25 cellular contexts compared by ENCODE assay signal in the genomic region with DNA sequence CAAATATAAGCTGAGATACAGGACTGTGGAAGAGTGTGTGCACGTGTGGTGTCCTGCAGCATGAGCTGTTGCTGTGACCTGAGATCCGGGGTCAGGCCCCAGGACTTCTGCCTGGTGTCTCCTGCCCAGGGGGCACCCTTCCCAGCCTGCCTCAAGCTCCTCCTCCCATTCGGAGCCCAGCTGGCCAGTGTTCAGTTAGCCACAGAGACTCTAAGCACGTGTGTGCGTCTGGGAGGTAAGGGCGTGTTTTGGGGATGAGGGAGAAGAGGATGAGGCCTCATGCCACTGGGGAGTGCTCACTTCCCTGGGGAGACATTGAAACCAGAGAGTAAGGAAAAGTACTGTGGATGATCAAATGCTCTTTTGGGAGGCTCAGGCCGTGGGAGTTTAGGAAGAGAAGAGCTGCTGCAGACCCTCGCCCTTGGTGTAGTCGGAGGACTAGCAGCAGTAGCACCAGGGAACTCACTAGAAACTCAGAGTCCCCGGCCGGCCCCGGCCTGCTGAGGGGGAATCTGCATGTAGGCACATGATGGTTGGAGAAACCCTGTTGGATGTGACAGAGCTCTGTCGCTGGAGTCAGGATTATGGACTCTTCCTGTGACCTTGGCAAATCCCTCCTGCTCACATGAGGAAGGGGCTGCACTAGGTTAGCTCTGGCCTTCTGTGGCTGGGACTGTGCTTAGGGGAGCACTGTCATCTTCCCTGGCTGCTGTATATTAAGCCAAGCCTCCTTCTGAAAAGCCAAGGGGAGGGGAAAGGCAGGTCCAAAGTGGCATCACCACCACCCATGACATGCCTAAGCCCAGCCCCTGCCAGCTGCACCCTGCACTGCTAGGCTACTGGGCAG.
DNase-seq lines count a peak whose midpoint lies in the region; ATAC-seq, FAIRE-seq and TF ChIP-seq lines count a peak whose summit lies in the region.
"Had no signal": no experiment of that assay in that cellular context is flagged by ENCODE, and none has a peak within 500 bp of the region (broad histone marks: within the 10 kb centered on the region; RNA-seq: fewer than 3 reads in every experiment).

No MANE protein-coding gene starts in this region.

- H3K9me3 ChIP-seq in H9 (ENCODE audit: control insufficient read depth, low read depth, low read length): no peaks in the 10 kb centered on the region
- H3K9me3 ChIP-seq in HepG2 (ENCODE audit: low read length): no peaks in the 10 kb centered on the region
- H3K9me3 ChIP-seq in gastrocnemius medialis: no peaks in the 10 kb centered on the region
- H3K9me3 ChIP-seq: heart left ventricle, SK-N-SH, vagina had no signal

- H3K9me3 Mint-ChIP-seq in H9: no peaks in the 10 kb centered on the region
- H3K9me3 Mint-ChIP-seq: activated T-helper 1 cell treated with anti-CD3 and anti-CD28 coated beads, Interleukin-12 subunit alpha, Interleukin-12 subunit beta, Interleukin-2, Interleukin-4 antibody, amounts not matched to agents 30 ng/mL and 10 ng/mL and 1 ng/mL, durations not matched to agents 14 hours and 24 hours and 36 hours; nephron progenitor cell had no signal

- FAIRE-seq in HepG2 (lab: Jason Lieb, UNC): no peak
- FAIRE-seq: GM12891 had no signal

- H3K4me3 Mint-ChIP-seq in H9: no peak overlapping the region
- H3K4me3 Mint-ChIP-seq: activated CD8-positive, alpha-beta memory T cell treated with anti-CD3 and anti-CD28 coated beads, Interleukin-2, amount 10 ng/mL, durations not matched to agents 7 days and 5 days; activated naive CD8-positive, alpha-beta T cell; activated T-helper 1 cell treated with anti-CD3 and anti-CD28 coated beads, Interleukin-12 subunit alpha, Interleukin-12 subunit beta, Interleukin-2, Interleukin-4 antibody, amounts not matched to agents 30 ng/mL and 10 ng/mL and 1 ng/mL, durations not matched to agents 14 hours and 24 hours and 36 hours; nephron progenitor cell had no signal

- no peak overlapping the region for H3K18ac ChIP-seq in H9 (ENCODE audit: insufficient read length, low read depth, low read length)

- H3K79me1 ChIP-seq in H9 (ENCODE audit: insufficient read depth, low read depth, low read length, poor library complexity, severe bottlenecking): no peaks in the 10 kb centered on the region

- H3K4me2 ChIP-seq in H9 (ENCODE audit: insufficient read depth, insufficient read length, low read length): no peak overlapping the region
- no peak overlapping the region for H3K4me2 ChIP-seq in HepG2 (ENCODE audit: low read depth, low read length)
- H3K4me2 ChIP-seq: SK-N-SH had no signal

- H3K14ac ChIP-seq in H9 (ENCODE audit: insufficient read depth, low read length): no peak overlapping the region; the same call in 1 of the 2 replicates

- no CpG with 5 or more reads among the region's 13 CpGs for WGBS in H9 (ENCODE audit: extremely low coverage, insufficient read length, low lambda C conversion rate)
- WGBS in HepG2 (ENCODE audit: low lambda C conversion rate): 57% methylated on average over 13 of the region's 13 CpGs

- H4K5ac ChIP-seq in H9 (ENCODE audit: insufficient read length, low read depth, low read length): no peak overlapping the region

- no peaks in the 10 kb centered on the region for H3K79me2 ChIP-seq in H9 (ENCODE audit: insufficient read depth, low read length)
- no peaks in the 10 kb centered on the region for H3K79me2 ChIP-seq in HepG2 (ENCODE audit: insufficient read depth, low read length)

- H3K27ac Mint-ChIP-seq in H9: peak overlapping the region in 2 of 3 experiments; percentile 17 to 68; a peak in 1 of 7 replicates
- H3K27ac Mint-ChIP-seq: activated CD8-positive, alpha-beta memory T cell treated with anti-CD3 and anti-CD28 coated beads, Interleukin-2, amount 10 ng/mL, durations not matched to agents 7 days and 5 days; activated naive CD8-positive, alpha-beta T cell; activated T-helper 1 cell treated with anti-CD3 and anti-CD28 coated beads, Interleukin-12 subunit alpha, Interleukin-12 subunit beta, Interleukin-2, Interleukin-4 antibody, amounts not matched to agents 30 ng/mL and 10 ng/mL and 1 ng/mL, durations not matched to agents 14 hours and 24 hours and 36 hours; nephron progenitor cell had no signal

- POLR2A ChIA-PET in HepG2 (lab: Yijun Ruan, JAX): no interaction called here

- ATAC-seq in HepG2 (peak; percentile 13; the same call in 1 of the 3 replicates), gastrocnemius medialis (peak; percentile 9 to 35)
- ATAC-seq: activated CD8-positive, alpha-beta memory T cell treated with anti-CD3 and anti-CD28 coated beads, Interleukin-2, amount 10 ng/mL, durations not matched to agents 7 days and 5 days; HCT116; left lobe of liver had no signal

- no peak for DNase-seq in H9
- no peak for DNase-seq in HepG2 (ENCODE audit: low spot score)
- DNase-seq in gastrocnemius medialis: peak; percentile 46 to 84
- no peak for DNase-seq in activated CD4-positive, alpha-beta T cell treated with anti-CD3 and anti-CD28 coated beads for 1 hour
- DNase-seq in activated T-cell treated with anti-CD3 and anti-CD28 coated beads, Interleukin-2, amount 50 U/mL, for 48 hours: no peak
- DNase-seq in activated naive CD4-positive, alpha-beta T cell (lab: John Stamatoyannopoulos, UW): no peak
- DNase-seq in stimulated activated CD8-positive, alpha-beta memory T cell treated with anti-CD3 and anti-CD28 coated beads, Interleukin-4, amount 100 ng/mL, for 48 hours: no peak
- DNase-seq: activated CD4-positive, alpha-beta T cell treated with anti-CD3 and anti-CD28 coated beads for 48 hours; activated CD8-positive, alpha-beta memory T cell treated with anti-CD3 and anti-CD28 coated beads, Interleukin-2, amount 10 ng/mL, durations not matched to agents 7 days and 5 days; effector CD4-positive, alpha-beta T cell; erythroblast; NCI-H187; nephron progenitor cell; RPMI8226; SK-N-SH; T-helper 2 cell had no signal

- H2BK20ac ChIP-seq in H9 (ENCODE audit: low read depth, low read length, poor library complexity, severe bottlenecking): no peak overlapping the region

- H3K27me3 ChIP-seq in H9 (ENCODE audit: insufficient read depth, low read length) (no peaks in the 10 kb centered on the region), HepG2 (ENCODE audit: control insufficient read depth in 1 of 2, insufficient read depth in 2 of 2, low read length in 2 of 2) (peaks cover 0 to 2% of the 10 kb centered on the region in 2 experiments; a peak in 1 of 5 replicates), gastrocnemius medialis (no peaks in the 10 kb centered on the region)
- H3K27me3 ChIP-seq: heart left ventricle, vagina had no signal

- H3K36me3 Mint-ChIP-seq in H9 (ENCODE audit: insufficient read depth in 1 of 3, low read depth in 3 of 3): peaks cover 0 to 3% (median 3%) of the 10 kb centered on the region in 3 experiments; a peak in 3 of 7 replicates
- H3K36me3 Mint-ChIP-seq: activated CD8-positive, alpha-beta memory T cell treated with anti-CD3 and anti-CD28 coated beads, Interleukin-2, amount 10 ng/mL, durations not matched to agents 7 days and 5 days; activated naive CD8-positive, alpha-beta T cell had no signal

- H2AK5ac ChIP-seq in H9 (ENCODE audit: insufficient read length, low read length): no peak overlapping the region

- TF ChIP-seq CTCF in H9 (conservative IDR thresholded peaks at IDR 0.05) (no peak), HepG2 (CRISPR knock-in tag; IDR thresholded peaks at IDR 0.05) (no peak), gastrocnemius medialis (IDR thresholded peaks at IDR 0.05 in 4 of 5, conservative IDR thresholded peaks at IDR 0.05 in 1 of 5) (no peak)

- TF ChIP-seq EP300 in HepG2 (IDR thresholded peaks at IDR 0.05; ENCODE audit: low read depth in 2 of 2, low read length in 2 of 2) (no peak), HepG2 (CRISPR knock-in tag; IDR thresholded peaks at IDR 0.05; ENCODE audit: borderline replicate concordance) (no peak)

- H2BK5ac ChIP-seq in H9 (ENCODE audit: insufficient read length, low read length): no peak overlapping the region

- in situ Hi-C loops in HepG2 (cut with HindIII; ENCODE audit: extremely low pct_ligation_motif_present, low pct_unique_long_range_greater_than_20kb) (no loop called here), gastrocnemius medialis (cut with MboI; ENCODE audit: low sequenced_read_pairs in 4 of 4) (no loop called here)

- H3K27me3 Mint-ChIP-seq in H9 (ENCODE audit: low read depth): no peaks in the 10 kb centered on the region
- H3K27me3 Mint-ChIP-seq: activated CD8-positive, alpha-beta memory T cell treated with anti-CD3 and anti-CD28 coated beads, Interleukin-2, amount 10 ng/mL, durations not matched to agents 7 days and 5 days; activated naive CD8-positive, alpha-beta T cell had no signal

- no peak overlapping the region for H3K9ac ChIP-seq in H9 (ENCODE audit: extremely low read depth, insufficient read length, low read length)
- no peak overlapping the region for H3K9ac ChIP-seq in HepG2 (ENCODE audit: insufficient read depth, low read depth, low read length)
- H3K9ac ChIP-seq: SK-N-SH had no signal

- H3K23ac ChIP-seq in H9 (ENCODE audit: insufficient read length, low read depth, low read length): no peak overlapping the region

- H2BK120ac ChIP-seq in H9 (ENCODE audit: low read depth, low read length, poor library complexity, severe bottlenecking): no peak overlapping the region

- H4K91ac ChIP-seq in H9 (ENCODE audit: insufficient read length, low read depth, low read length): no peak overlapping the region

- TF ChIP-seq POLR2A in HepG2 (IDR thresholded peaks at IDR 0.05; ENCODE audit: insufficient read depth in 1 of 2, low read depth in 2 of 2, low read length in 2 of 2): no peak
- no peak for TF ChIP-seq POLR2A in gastrocnemius medialis (IDR thresholded peaks at IDR 0.05)

- H3K4me1 ChIP-seq in H9 (ENCODE audit: insufficient read depth, low read length) (no peaks in the 10 kb centered on the region), HepG2 (ENCODE audit: insufficient read depth, low read length) (no peaks in the 10 kb centered on the region), gastrocnemius medialis (peaks cover 34 to 53% of the 10 kb centered on the region in 2 donors)

- no peak for TF ChIP-seq RAD21 in HepG2 (CRISPR knock-in tag; IDR thresholded peaks at IDR 0.05)

- no peaks in the 10 kb centered on the region for H3K36me3 ChIP-seq in HepG2 (replicated peaks in 1 of 2; ENCODE audit: control insufficient read depth in 1 of 2, insufficient read depth in 2 of 2, low read length in 2 of 2)
- peaks cover 0 to 38% of the 10 kb centered on the region in 2 donors for H3K36me3 ChIP-seq in gastrocnemius medialis
- H3K36me3 ChIP-seq: vagina had no signal

- no peak overlapping the region for H3T11ph ChIP-seq in H9 (ENCODE audit: low read length)

- H2BK15ac ChIP-seq in H9 (ENCODE audit: low read depth, low read length): no peak overlapping the region; the same call in 1 of the 2 replicates

- no peak overlapping the region for H3K4me3 ChIP-seq in HepG2 (replicated peaks in 1 of 3; ENCODE audit: insufficient read depth in 1 of 3, low read depth in 2 of 3, low read length in 3 of 3)
- H3K4me3 ChIP-seq in gastrocnemius medialis: no peak overlapping the region
- H3K4me3 ChIP-seq: heart left ventricle, vagina had no signal

- H2BK12ac ChIP-seq in H9 (ENCODE audit: insufficient read length, low read depth, low read length): no peak overlapping the region

- no peak overlapping the region for H2AFZ ChIP-seq in H9 (ENCODE audit: low read length)
- H2AFZ ChIP-seq in HepG2 (ENCODE audit: low read length): no peak overlapping the region

- H4K8ac ChIP-seq in H9 (replicated peaks; ENCODE audit: insufficient read length, low read depth, low read length): no peak overlapping the region

- no peak overlapping the region for H3K4ac ChIP-seq in H9 (ENCODE audit: low read depth, low read length)

- CTCF ChIA-PET in HepG2 (lab: Yijun Ruan, JAX; ENCODE audit: low intra/inter-chr PET ratio, low total read pairs): no interaction called here

- no peaks in the 10 kb centered on the region for H3K23me2 ChIP-seq in H9 (ENCODE audit: insufficient read length, low read depth, low read length, poor library complexity, severe bottlenecking)

- no peak overlapping the region for H3K27ac ChIP-seq in H9 (ENCODE audit: insufficient read length, low read depth, low read length)
- H3K27ac ChIP-seq in cingulate gyrus (ENCODE audit: low read depth, low read length): peak overlapping the region; percentile 25
- no peak overlapping the region for H3K27ac ChIP-seq in HepG2 (ENCODE audit: extremely low read length, insufficient read depth, low read length)
- peak overlapping the region; percentile 86 to 92 (median 89) for H3K27ac ChIP-seq in gastrocnemius medialis
- H3K27ac ChIP-seq: C4-2B, vagina had no signal

- no TSS peak for BruUV-seq in HepG2 (replicated peaks; lab: Mats Ljungman, UMichigan)

- intact Hi-C loops in HepG2 (cut with micrococcal nuclease; ENCODE audit: unreplicated experiment): no loop called here
- intact Hi-C loops in gastrocnemius medialis (cut with DNase I; ENCODE audit: low total_unique reads): loop anchor here (2.0 to 5.0 kb wide), 3 partner anchors 32 to 67 kb away; no protein-coding TSS in a partner anchor

- no peak overlapping the region for H3K56ac ChIP-seq in H9 (ENCODE audit: insufficient read length, low read depth, low read length)

- H3K4me1 Mint-ChIP-seq in H9: no peaks in the 10 kb centered on the region
- H3K4me1 Mint-ChIP-seq: activated CD8-positive, alpha-beta memory T cell treated with anti-CD3 and anti-CD28 coated beads, Interleukin-2, amount 10 ng/mL, durations not matched to agents 7 days and 5 days had no signal

- H4K20me1 ChIP-seq in H9 (ENCODE audit: control insufficient read depth, insufficient read depth, insufficient read length): no peaks in the 10 kb centered on the region
- H4K20me1 ChIP-seq in HepG2 (ENCODE audit: insufficient read depth, low read length): no peaks in the 10 kb centered on the region

Comparison
In these comparisons a context has a peak if more than half of its experiments do, and no peak if none do; other contexts are left out.
1. DNase-seq: peak in gastrocnemius medialis (2 of 2); none in H9 (single experiment), HepG2 (single experiment), activated CD4-positive, alpha-beta T cell treated with anti-CD3 and anti-CD28 coated beads for 1 hour (single experiment), activated T-cell treated with anti-CD3 and anti-CD28 coated beads, Interleukin-2, amount 50 U/mL, for 48 hours (0 of 2), activated naive CD4-positive, alpha-beta T cell (0 of 4) and stimulated activated CD8-positive, alpha-beta memory T cell treated with anti-CD3 and anti-CD28 coated beads, Interleukin-4, amount 100 ng/mL, for 48 hours (single experiment).
2. H3K27ac ChIP-seq: peak in cingulate gyrus (single experiment) and gastrocnemius medialis (4 of 4); none in H9 (single experiment) and HepG2 (single experiment).